8 cellular contexts compared by ENCODE assay signal in the genomic region with DNA sequence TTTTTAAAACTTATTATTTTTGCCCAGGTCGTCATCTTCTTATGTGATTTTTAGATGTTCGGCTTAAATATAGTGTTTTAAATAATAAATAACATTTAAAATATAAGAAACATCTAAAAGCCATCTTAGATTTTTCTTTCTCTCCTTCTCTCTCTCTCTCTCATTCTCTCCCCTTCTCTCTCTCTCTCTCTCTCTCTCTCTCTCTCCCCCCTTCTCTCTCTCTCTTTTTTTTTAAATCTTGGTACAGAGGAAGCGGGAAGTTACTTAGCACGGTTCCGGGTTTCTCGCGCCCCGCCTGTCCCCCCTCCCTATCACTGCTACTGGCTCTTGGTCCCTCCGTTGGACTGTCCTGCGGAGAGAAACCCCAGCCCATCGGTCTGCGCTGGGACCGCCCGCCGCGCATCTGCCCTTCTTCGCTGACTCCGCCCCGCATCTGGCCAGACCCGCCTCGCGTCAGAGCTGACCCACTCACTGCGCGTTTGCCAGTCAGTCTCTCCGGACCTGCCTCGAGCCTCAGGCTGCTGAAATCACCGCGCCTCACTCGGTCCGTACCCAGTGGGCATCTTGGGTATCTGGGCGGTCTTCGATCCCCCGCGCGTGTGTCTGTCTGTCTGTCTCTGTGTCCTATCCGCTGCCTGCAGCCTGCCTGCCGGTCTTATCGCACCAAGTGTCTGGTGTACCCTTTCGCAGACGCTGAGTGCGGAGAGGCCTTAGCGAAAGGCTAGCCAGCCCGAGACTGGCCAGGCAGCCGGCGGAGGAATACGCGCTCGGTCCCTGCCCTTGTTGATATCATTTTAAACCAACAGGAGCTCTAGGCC. TPM values are rescaled to one million over a fixed set of nuclear protein-coding genes. Genes with fewer than 3 reads are reported as not detected.
DNase-seq lines count a peak whose midpoint lies in the region; ATAC-seq and TF ChIP-seq lines count a peak whose summit lies in the region.

PABPC5 (plus strand) TSS at position 489 of the 818 bp plus-strand sequence. CDS start 739 bp downstream, outside the sequence.

- H3K9me3 ChIP-seq in mucosa of descending colon: no peaks in the 10 kb centered on the region

- 3% methylated on average over 48 of the region's 48 CpGs for WGBS in urinary bladder

- intact Hi-C loops in mucosa of descending colon (cut with DNase I, micrococcal nuclease): no loop called here

- H3K27ac ChIP-seq in urinary bladder (ENCODE audit: low read depth): peak within 1 kb of the TSS; percentile 45

- ATAC-seq in mucosa of descending colon (peak; percentile 70), HG03520 (IDR thresholded peaks at IDR 0.05; ENCODE audit: unreplicated experiment) (no peak)

- H3K4me1 ChIP-seq in mucosa of descending colon (ENCODE audit: low read depth) (no peaks in the 10 kb centered on the region), urinary bladder (ENCODE audit: insufficient read depth) (no peaks in the 10 kb centered on the region)

- TF ChIP-seq CTCF in mucosa of descending colon (IDR thresholded peaks at IDR 0.05): no peak

- no peak within 1 kb of the TSS for H3K4me3 ChIP-seq in mucosa of descending colon
- peak within 1 kb of the TSS; percentile 55 for H3K4me3 ChIP-seq in urinary bladder (ENCODE audit: low read depth, low read length)

- H3K36me3 ChIP-seq in mucosa of descending colon (ENCODE audit: low read depth): no peaks in the 10 kb centered on the region
- H3K36me3 ChIP-seq in urinary bladder (ENCODE audit: insufficient read depth): no peaks in the 10 kb centered on the region

- peak; percentile 76 for DNase-seq in AG08395 (ENCODE audit: low spot score)
- DNase-seq in NCI-H510A (lab: John Stamatoyannopoulos, UW): peak; percentile 69
- DNase-seq in fibroblast of gingiva (ENCODE audit: low read depth): peak; percentile 77
- DNase-seq in mucosa of descending colon: peak; percentile 24 to 69 (median 44)
- no peak for DNase-seq in activated CD8-positive, alpha-beta memory T cell treated with anti-CD3 and anti-CD28 coated beads for 24 hours
- no peak for DNase-seq in DMS79 treated with DMSO at 0.1 percent for 48 hours (lab: John Stamatoyannopoulos, UW)

RNA-seq across cellular contexts. Expression of gene PABPC5, which starts in this region (rescaled TPM):
- total RNA-seq in mucosa of descending colon: 1 to 10 TPM in 1 of 3 donors, under 1 TPM in 2; 0.41 to 2.8 (median 0.55) TPM
- total RNA-seq in urinary bladder: 11.9 TPM
- 3.3 TPM for polyA plus RNA-seq in urinary bladder

Comparison
In these comparisons a context has a peak if more than half of its experiments do, and no peak if none do; other contexts are left out.
1. DNase-seq: peak in AG08395 (single experiment), NCI-H510A (single experiment), fibroblast of gingiva (single experiment) and mucosa of descending colon (3 of 3); none in activated CD8-positive, alpha-beta memory T cell treated with anti-CD3 and anti-CD28 coated beads for 24 hours (single experiment) and DMS79 treated with DMSO at 0.1 percent for 48 hours (single experiment).